ENCODE assay signal across 9 cellular contexts in genomic region chr2:68750592-68751396, GRCh38. TPM values are rescaled to one million over a fixed set of nuclear protein-coding genes. Genes with fewer than 3 reads are reported as not detected.
DNase-seq lines count a peak whose midpoint lies in the region; ATAC-seq lines count a peak whose summit lies in the region.
"Had no signal": no experiment of that assay in that cellular context is flagged by ENCODE, and none has a peak within 500 bp of the region (broad histone marks: within the 10 kb centered on the region; RNA-seq: fewer than 3 reads in every experiment).

No MANE protein-coding gene starts in this region.

- peak overlapping the region; percentile 49 for H3K4me2 ChIP-seq in Karpas-422 (ENCODE audit: low read depth, low read length, poor library complexity, severe bottlenecking)

- peaks cover 87% of the 10 kb centered on the region for H3K4me1 Mint-ChIP-seq in activated CD4-positive, alpha-beta T cell treated with anti-CD3 and anti-CD28 coated beads, Interleukin-2, amount 10 ng/mL, durations not matched to agents 7 days and 5 days
- H3K4me1 Mint-ChIP-seq in activated naive CD8-positive, alpha-beta T cell (ENCODE audit: low read depth): peaks cover 82% of the 10 kb centered on the region
- H3K4me1 Mint-ChIP-seq in natural killer cell treated with Interleukin-12 subunit alpha and Interleukin-12 subunit beta and Interleukin-15 and Interleukin-18, amount 100 ng/mL, for 72 hours (ENCODE audit: low read depth in 2 of 2): peaks cover 62 to 75% of the 10 kb centered on the region in 2 donors

- peak overlapping the region; percentile 76 for H3K27ac ChIP-seq in Karpas-422 (ENCODE audit: low read length)

- POLR2A ChIA-PET in activated CD4-positive, alpha-beta T cell treated with anti-CD3 and anti-CD28 coated beads, Interleukin-2, amount 10 ng/mL, durations not matched to agents 7 days and 5 days (lab: Charles Lee): interaction anchor here (0.6 to 1.2 kb wide), 3 partner anchors 9 to 1006 kb away, joined by 3 to 4 read pairs (median 3); no protein-coding TSS in a partner anchor

- H3K36me3 ChIP-seq in Karpas-422 (ENCODE audit: insufficient read depth, low read length): peaks cover 55% of the 10 kb centered on the region
- H3K36me3 ChIP-seq: HAP-1 had no signal

- ATAC-seq in natural killer cell treated with Interleukin-12 subunit alpha and Interleukin-12 subunit beta and Interleukin-15 and Interleukin-18, amount 100 ng/mL, for 72 hours: no peak

- no peak overlapping the region for H3K4me3 ChIP-seq in Karpas-422 (ENCODE audit: low read length)
- H3K4me3 ChIP-seq: HAP-1 had no signal

- H3K27ac Mint-ChIP-seq in activated CD4-positive, alpha-beta T cell treated with anti-CD3 and anti-CD28 coated beads, Interleukin-2, amount 10 ng/mL, durations not matched to agents 7 days and 5 days: peak overlapping the region; percentile 72
- H3K27ac Mint-ChIP-seq in activated naive CD8-positive, alpha-beta T cell: peak overlapping the region; percentile 92
- H3K27ac Mint-ChIP-seq in natural killer cell treated with Interleukin-12 subunit alpha and Interleukin-12 subunit beta and Interleukin-15 and Interleukin-18, amount 100 ng/mL, for 72 hours: peak overlapping the region; percentile 46 to 95

- peak overlapping the region; percentile 7 for H3K9ac ChIP-seq in Karpas-422 (ENCODE audit: low read length)

- H3K27me3 Mint-ChIP-seq in activated CD4-positive, alpha-beta T cell treated with anti-CD3 and anti-CD28 coated beads, Interleukin-2, amount 10 ng/mL, durations not matched to agents 7 days and 5 days: no peaks in the 10 kb centered on the region
- H3K27me3 Mint-ChIP-seq in activated naive CD8-positive, alpha-beta T cell: no peaks in the 10 kb centered on the region
- no peaks in the 10 kb centered on the region for H3K27me3 Mint-ChIP-seq in natural killer cell treated with Interleukin-12 subunit alpha and Interleukin-12 subunit beta and Interleukin-15 and Interleukin-18, amount 100 ng/mL, for 72 hours

- H4K20me1 ChIP-seq in Karpas-422 (ENCODE audit: insufficient read depth, low read depth, low read length): no peaks in the 10 kb centered on the region

- peaks cover 6% of the 10 kb centered on the region; the same call in 1 of the 2 replicates for H3K9me3 ChIP-seq in Karpas-422 (ENCODE audit: low read length)
- H3K9me3 ChIP-seq: HAP-1 had no signal

- peaks cover 67% of the 10 kb centered on the region for H3K36me3 Mint-ChIP-seq in activated CD4-positive, alpha-beta T cell treated with anti-CD3 and anti-CD28 coated beads, Interleukin-2, amount 10 ng/mL, durations not matched to agents 7 days and 5 days (ENCODE audit: low read depth)
- H3K36me3 Mint-ChIP-seq in activated naive CD8-positive, alpha-beta T cell: peaks cover 21% of the 10 kb centered on the region
- peaks cover 12% of the 10 kb centered on the region for H3K36me3 Mint-ChIP-seq in natural killer cell treated with Interleukin-12 subunit alpha and Interleukin-12 subunit beta and Interleukin-15 and Interleukin-18, amount 100 ng/mL, for 72 hours

- H3K79me2 ChIP-seq in Karpas-422 (ENCODE audit: low read length): peaks cover 97% of the 10 kb centered on the region

- no peak overlapping the region for H3K4me3 Mint-ChIP-seq in activated CD4-positive, alpha-beta T cell treated with anti-CD3 and anti-CD28 coated beads, Interleukin-2, amount 10 ng/mL, durations not matched to agents 7 days and 5 days
- H3K4me3 Mint-ChIP-seq in activated naive CD8-positive, alpha-beta T cell: no peak overlapping the region
- H3K4me3 Mint-ChIP-seq in natural killer cell treated with Interleukin-12 subunit alpha and Interleukin-12 subunit beta and Interleukin-15 and Interleukin-18, amount 100 ng/mL, for 72 hours: no peak overlapping the region

- CTCF ChIA-PET in activated CD4-positive, alpha-beta T cell treated with anti-CD3 and anti-CD28 coated beads, Interleukin-2, amount 10 ng/mL, durations not matched to agents 7 days and 5 days (lab: Charles Lee): interaction anchor here (0.9 to 7.7 kb wide), 29 partner anchors 11 to 286 kb away, joined by 3 to 82 read pairs (median 6); partner anchors contain the start of genes APLF, ARHGAP25 and FBXO48

- no peaks in the 10 kb centered on the region for H3K9me2 ChIP-seq in Karpas-422 (replicated peaks; ENCODE audit: insufficient read depth, low read length)

- DNase-seq in activated CD4-positive, alpha-beta T cell treated with anti-CD3 and anti-CD28 coated beads, Interleukin-2, amount 10 ng/mL, durations not matched to agents 7 days and 5 days: no peak
- DNase-seq in activated CD4-positive, alpha-beta T cell treated with anti-CD3 and anti-CD28 coated beads for 4 hours: no peak
- DNase-seq in Karpas-422 (no peak), hepatic stellate cell (ENCODE audit: low spot score) (no peak), retina (no peak), epidermal melanocyte (ENCODE audit: insufficient read length, low spot score) (no peak)
- DNase-seq in natural killer cell treated with Interleukin-12 subunit alpha and Interleukin-12 subunit beta and Interleukin-15 and Interleukin-18, amount 100 ng/mL, for 72 hours (ENCODE audit: low spot score): no peak

- no peak overlapping the region for H2AFZ ChIP-seq in Karpas-422 (ENCODE audit: low read length)

- peaks cover 4% of the 10 kb centered on the region for H3K9me3 Mint-ChIP-seq in activated CD4-positive, alpha-beta T cell treated with anti-CD3 and anti-CD28 coated beads, Interleukin-2, amount 10 ng/mL, durations not matched to agents 7 days and 5 days
- H3K9me3 Mint-ChIP-seq in activated naive CD8-positive, alpha-beta T cell (ENCODE audit: low read depth): no peaks in the 10 kb centered on the region
- H3K9me3 Mint-ChIP-seq in natural killer cell treated with Interleukin-12 subunit alpha and Interleukin-12 subunit beta and Interleukin-15 and Interleukin-18, amount 100 ng/mL, for 72 hours: no peaks in the 10 kb centered on the region

- no peaks in the 10 kb centered on the region for H3K27me3 ChIP-seq in Karpas-422 (ENCODE audit: low read length)

- peaks cover 60% of the 10 kb centered on the region for H3K4me1 ChIP-seq in Karpas-422 (ENCODE audit: low read length)
- H3K4me1 ChIP-seq: HAP-1 had no signal

RNA-seq across cellular contexts. Expression of gene ARHGAP25, which starts 16.2 kb away (rescaled TPM):
- total RNA-seq in activated CD4-positive, alpha-beta T cell treated with anti-CD3 and anti-CD28 coated beads, Interleukin-2, amount 10 ng/mL, durations not matched to agents 7 days and 5 days: 10 to 100 TPM; 94.9 to 97.8 TPM
- 172 and 213 TPM in 2 replicates for total RNA-seq in Karpas-422 (2014; rRNA removed; shearing (Covaris generic); ENCODE audit: low replicate concordance)
- 100 to 1,000 TPM; 121 to 170 TPM for total RNA-seq in natural killer cell treated with Interleukin-12 subunit alpha and Interleukin-12 subunit beta and Interleukin-15 and Interleukin-18, amount 100 ng/mL, for 72 hours
